Comparison of ENCODE assay signal across 7 cellular contexts in genomic region chr15:78811825-78812183, GRCh38. TPM values are rescaled to one million over a fixed set of nuclear protein-coding genes. Genes with fewer than 3 reads are reported as not detected.
DNase-seq lines count a peak whose midpoint lies in the region; ATAC-seq, FAIRE-seq and TF ChIP-seq lines count a peak whose summit lies in the region.

No MANE protein-coding gene starts in this region.

- H3K9me3 Mint-ChIP-seq in GM23338: no peaks in the 10 kb centered on the region; the same call in 2 of the 3 replicates
- H3K9me3 Mint-ChIP-seq in stimulated activated naive B cell treated with anti-CD40 and anti-IgM and Interleukin-4, amounts not matched to agents 10 μg/mL and 1 μg/mL and 100 μg/mL, for 72 hours: peaks cover 0 to 2% of the 10 kb centered on the region in 2 donors

- H4K20me1 ChIP-seq in GM23338 (replicated peaks; ENCODE audit: insufficient read depth): peaks cover 25% of the 10 kb centered on the region
- no peaks in the 10 kb centered on the region for H4K20me1 ChIP-seq in SK-N-SH (ENCODE audit: insufficient read depth)

- H3K27me3 ChIP-seq in GM23338 (ENCODE audit: insufficient read depth): peaks cover 15% of the 10 kb centered on the region
- H3K27me3 ChIP-seq in SK-N-SH (ENCODE audit: insufficient read depth): no peaks in the 10 kb centered on the region
- peaks cover 0 to 40% (median 0%) of the 10 kb centered on the region in 7 donors for H3K27me3 ChIP-seq in heart right ventricle

- H3K79me2 ChIP-seq in GM23338 (replicated peaks; ENCODE audit: insufficient read depth) (peaks cover 28% of the 10 kb centered on the region), SK-N-SH (ENCODE audit: insufficient read depth) (peaks cover 25% of the 10 kb centered on the region)

- H3F3A ChIP-seq in GM23338 (replicated peaks; ENCODE audit: low read depth) (no peaks in the 10 kb centered on the region; the same call in none of the 2 replicates), SK-N-SH (replicated peaks; ENCODE audit: insufficient read depth) (peaks cover 5% of the 10 kb centered on the region)

- no peaks in the 10 kb centered on the region; the same call in 1 of the 2 replicates for H3K9me3 ChIP-seq in SK-N-SH
- peaks cover 0 to 11% (median 0%) of the 10 kb centered on the region in 11 donors for H3K9me3 ChIP-seq in heart right ventricle

- H3K27ac ChIP-seq in GM23338 (ENCODE audit: low read depth) (no peak overlapping the region), SK-N-SH (ENCODE audit: low read depth in 2 of 2, low read length in 1 of 2) (peak overlapping the region; percentile 47 to 49; a peak in 3 of 4 replicates), heart right ventricle (peak overlapping the region; percentile 1 to 91 (median 87))

- CTCF ChIA-PET in SK-N-SH (lab: Yijun Ruan, JAX): interaction anchor here (0.6 to 5.5 kb wide), 27 partner anchors 10 to 193 kb away, joined by 3 to 39 read pairs (median 4); partner anchors contain the start of gene MORF4L1

- POLR2A ChIA-PET in SK-N-SH (lab: Yijun Ruan, JAX): interaction anchor here (0.6 kb wide), 2 partner anchors 52 to 62 kb away, joined by 3 read pairs; no protein-coding TSS in a partner anchor

- peaks cover 28% of the 10 kb centered on the region for H3K27me3 Mint-ChIP-seq in GM23338 (ENCODE audit: insufficient read depth, low read depth, poor library complexity)
- peaks cover 31 to 43% of the 10 kb centered on the region in 2 donors for H3K27me3 Mint-ChIP-seq in stimulated activated naive B cell treated with anti-CD40 and anti-IgM and Interleukin-4, amounts not matched to agents 10 μg/mL and 1 μg/mL and 100 μg/mL, for 72 hours

- H3K36me3 Mint-ChIP-seq in GM23338 (ENCODE audit: low read depth): peaks cover 5% of the 10 kb centered on the region; the same call in 2 of the 3 replicates
- peaks cover 2 to 4% of the 10 kb centered on the region in 2 donors for H3K36me3 Mint-ChIP-seq in stimulated activated naive B cell treated with anti-CD40 and anti-IgM and Interleukin-4, amounts not matched to agents 10 μg/mL and 1 μg/mL and 100 μg/mL, for 72 hours

- H3K4me2 ChIP-seq in GM23338: peak overlapping the region; percentile 77
- H3K4me2 ChIP-seq in SK-N-SH: 0 out of 2 replicates have a peak overlapping the region, but pooled peaks have one; percentile 67

- no peak for DNase-seq in GM23338 (ENCODE audit: low spot score)
- DNase-seq in SK-N-SH: no peak
- peak; percentile 25 to 45 for DNase-seq in heart right ventricle
- no peak for DNase-seq in stimulated activated naive B cell treated with anti-CD40 and anti-IgM and Interleukin-4, amounts not matched to agents 10 μg/mL and 1 μg/mL and 100 μg/mL, for 72 hours
- no peak for DNase-seq in stimulated activated CD4-positive, alpha-beta T cell treated with anti-CD3 and anti-CD28 coated beads, Interleukin-4, amount 100 ng/mL, for 1 hour
- no peak for DNase-seq in frontal cortex (ENCODE audit: low spot score in 2 of 2)
- no peak for DNase-seq in occipital lobe (lab: John Stamatoyannopoulos, UW)

- H2AFZ ChIP-seq in GM23338 (peak overlapping the region; percentile 100), SK-N-SH (ENCODE audit: low read depth) (peak overlapping the region; percentile 97; the same call in 1 of the 2 replicates)

- 89% methylated on average over 19 of the region's 24 CpGs for WGBS in SK-N-SH (ENCODE audit: low lambda C conversion rate)
- WGBS in heart right ventricle, 2 donors: 19 to 20% methylated on average over 24 of the region's 24 CpGs

- TF ChIP-seq RAD21 in SK-N-SH (IDR thresholded peaks at IDR 0.05; ENCODE audit: low read length): no peak

- ATAC-seq in GM23338: peak; percentile 22
- peak; percentile 6 to 26 (median 18) for ATAC-seq in heart right ventricle
- peak; percentile 49 to 51 for ATAC-seq in stimulated activated naive B cell treated with anti-CD40 and anti-IgM and Interleukin-4, amounts not matched to agents 10 μg/mL and 1 μg/mL and 100 μg/mL, for 72 hours (replicated peaks)

- H3K9me2 ChIP-seq in GM23338 (ENCODE audit: insufficient read depth) (no peaks in the 10 kb centered on the region), SK-N-SH (no peaks in the 10 kb centered on the region)

- H3K9ac ChIP-seq in SK-N-SH: peak overlapping the region; percentile 68; the same call in 1 of the 2 replicates

- no peak for TF ChIP-seq EP300 in SK-N-SH (IDR thresholded peaks at IDR 0.05; ENCODE audit: borderline replicate concordance in 1 of 2, low read depth in 1 of 2, low read length in 1 of 2)

- H3K36me3 ChIP-seq in GM23338 (ENCODE audit: insufficient read depth) (no peaks in the 10 kb centered on the region), SK-N-SH (replicated peaks in 1 of 2; ENCODE audit: control insufficient read depth in 1 of 2, insufficient read depth in 2 of 2, low read length in 1 of 2) (no peaks in the 10 kb centered on the region), heart right ventricle (no peaks in the 10 kb centered on the region)

- peak overlapping the region; percentile 51; the same call in 1 of the 2 replicates for H3K4me3 ChIP-seq in GM23338
- peak overlapping the region; percentile 36 to 74; a peak in 3 of 4 replicates for H3K4me3 ChIP-seq in SK-N-SH (ENCODE audit: low read depth in 2 of 2, low read length in 1 of 2)
- H3K4me3 ChIP-seq in heart right ventricle: peak overlapping the region; percentile 54 to 90 (median 80)

- peak overlapping the region; percentile 65 for H3K4me3 Mint-ChIP-seq in GM23338
- peak overlapping the region; percentile 79 to 89 for H3K4me3 Mint-ChIP-seq in stimulated activated naive B cell treated with anti-CD40 and anti-IgM and Interleukin-4, amounts not matched to agents 10 μg/mL and 1 μg/mL and 100 μg/mL, for 72 hours

- FAIRE-seq in frontal cortex (lab: Jason Lieb, UNC): no peak

- 0 out of 4 replicates have a peak, but pooled peaks of 1 of the 2 experiments have one; percentile 12 for TF ChIP-seq CTCF in GM23338 (conservative IDR thresholded peaks at IDR 0.05; ENCODE audit: low read depth in 2 of 2)
- TF ChIP-seq CTCF in SK-N-SH (IDR thresholded peaks at IDR 0.05): peak; percentile 29; the same call in 1 of the 2 replicates
- TF ChIP-seq CTCF in heart right ventricle (IDR thresholded peaks at IDR 0.05): peak in 1 of 9 donors; percentile 4

- H3K4me1 Mint-ChIP-seq in GM23338: peaks cover 23% of the 10 kb centered on the region
- H3K4me1 Mint-ChIP-seq in stimulated activated naive B cell treated with anti-CD40 and anti-IgM and Interleukin-4, amounts not matched to agents 10 μg/mL and 1 μg/mL and 100 μg/mL, for 72 hours: peaks cover 18 to 27% of the 10 kb centered on the region in 2 donors

- intact Hi-C loops in heart right ventricle (cut with DNase I): loop anchor here in 7 of 10 donors (2.0 to 10.0 kb wide), 8 partner anchors 47 to 61 kb away; partner anchors contain the start of gene MORF4L1 (in 3 of the 7)

- H3K27ac Mint-ChIP-seq in GM23338: no peak overlapping the region
- peak overlapping the region; percentile 63 for H3K27ac Mint-ChIP-seq in stimulated activated naive B cell treated with anti-CD40 and anti-IgM and Interleukin-4, amounts not matched to agents 10 μg/mL and 1 μg/mL and 100 μg/mL, for 72 hours

- H3K4me1 ChIP-seq in GM23338 (ENCODE audit: insufficient read depth) (peaks cover 4% of the 10 kb centered on the region), SK-N-SH (ENCODE audit: control insufficient read depth in 1 of 2, insufficient read depth in 2 of 2, low read depth in 1 of 2, low read length in 1 of 2) (peaks cover 0 to 20% of the 10 kb centered on the region in 2 experiments; a peak in 2 of 4 replicates), heart right ventricle (peaks cover 6 to 34% (median 22%) of the 10 kb centered on the region in 9 donors)

TF ChIP-seq in SK-N-SH, 30 proteins besides CTCF, POLR2A, EP300 and RAD21 (continues in another document):
- no peak for TF ChIP-seq FOXM1 (IDR thresholded peaks at IDR 0.05; ENCODE audit: low read depth)
- no peak for TF ChIP-seq USF1 (IDR thresholded peaks at IDR 0.05; ENCODE audit: borderline replicate concordance, low read depth)
- no peak for TF ChIP-seq NRF1 (IDR thresholded peaks at IDR 0.05; ENCODE audit: low read depth, low read length)
- no peak for TF ChIP-seq SIN3A (IDR thresholded peaks at IDR 0.05; ENCODE audit: borderline replicate concordance, low read depth, low read length)
- TF ChIP-seq PBX3 (IDR thresholded peaks at IDR 0.05): no peak
- TF ChIP-seq TAF1 (IDR thresholded peaks at IDR 0.05; ENCODE audit: borderline replicate concordance, low read depth, low read length): no peak
- TF ChIP-seq GABPA (IDR thresholded peaks at IDR 0.05; ENCODE audit: low read depth): no peak

RNA-seq across cellular contexts. Expression of gene ADAMTS7, which starts 0.5 kb away (rescaled TPM):
- total RNA-seq in GM23338 (2014; rRNA removed; shearing (Covaris generic)): 46.5 and 52.7 TPM in 2 replicates
- 11.2 and 11.6 TPM in 2 replicates for polyA plus RNA-seq in GM23338 (2016; fragmentation: Nextera tagmentation; extraction: Ambion mirVana)
- 12.7 and 17.9 TPM in 2 replicates for polyA plus RNA-seq in SK-N-SH (2012; rRNA removed)
- 5.1 and 9.1 TPM in 2 replicates for polyA plus RNA-seq in SK-N-SH (2012; cell fraction: cytosol; rRNA removed)
- 55.2 and 70.8 TPM in 2 replicates for polyA plus RNA-seq in SK-N-SH (2012; cell fraction: nucleus; rRNA removed)
- 10 to 100 TPM in 9 of 10 donors, 1 to 10 TPM in 1; 8.8 to 41.2 (median 17.9) TPM for total RNA-seq in heart right ventricle
- 10 to 100 TPM in 1 of 2 donors, 1 to 10 TPM in 1; 3.5 to 47.0 TPM for polyA plus RNA-seq in heart right ventricle
- total RNA-seq in frontal cortex: 8.6 TPM
- 5.9 TPM for total RNA-seq in occipital lobe

Comparison
In these comparisons a context has a peak if more than half of its experiments do, and no peak if none do; other contexts are left out.
1. DNase-seq: peak in heart right ventricle (2 of 2); none in GM23338 (single experiment), SK-N-SH (single experiment), stimulated activated naive B cell treated with anti-CD40 and anti-IgM and Interleukin-4, amounts not matched to agents 10 μg/mL and 1 μg/mL and 100 μg/mL, for 72 hours (single experiment), stimulated activated CD4-positive, alpha-beta T cell treated with anti-CD3 and anti-CD28 coated beads, Interleukin-4, amount 100 ng/mL, for 1 hour (single experiment), frontal cortex (0 of 2) and occipital lobe (single experiment).
2. Peak in every context shown above with its lines, with median percentiles within 50 percentile points of each other: ATAC-seq and H3K4me3 ChIP-seq.